ENCODE assay signal across 13 cellular contexts in the genomic region with DNA sequence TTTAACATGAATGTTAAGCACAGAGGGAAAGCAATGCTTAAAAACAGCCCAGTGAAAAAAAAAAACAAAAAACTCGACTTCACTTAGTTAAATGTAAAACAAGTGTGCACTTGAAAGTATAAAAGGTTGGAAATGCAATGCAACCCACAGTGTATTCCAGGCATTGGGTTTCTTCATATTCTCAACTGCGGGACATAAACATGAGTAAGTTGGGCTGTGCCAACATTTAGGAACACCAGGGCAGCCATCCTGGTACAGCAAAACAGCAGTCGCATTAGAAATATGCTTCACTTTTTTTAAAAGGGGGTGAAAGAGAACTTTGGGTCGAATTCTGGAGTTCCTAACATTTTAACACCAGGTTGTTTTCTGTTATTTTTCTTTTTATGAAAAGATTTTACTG. TPM values are rescaled to one million over a fixed set of nuclear protein-coding genes. Genes with fewer than 3 reads are reported as not detected.
DNase-seq lines count a peak whose midpoint lies in the region; ATAC-seq and TF ChIP-seq lines count a peak whose summit lies in the region.
"Had no signal": no experiment of that assay in that cellular context is flagged by ENCODE, and none has a peak within 500 bp of the region (broad histone marks: within the 10 kb centered on the region; RNA-seq: fewer than 3 reads in every experiment).

No MANE protein-coding gene starts in this region.

- H3K27ac ChIP-seq in GM23338 (ENCODE audit: low read depth) (no peak overlapping the region), PC-9 (no peak overlapping the region), ascending aorta (no peak overlapping the region)

- no peaks in the 10 kb centered on the region for H3K9me3 Mint-ChIP-seq in GM23338
- H3K9me3 Mint-ChIP-seq: activated naive CD4-positive, alpha-beta T cell treated with anti-CD3 and anti-CD28 coated beads for 36 hours; stimulated activated naive B cell treated with anti-CD40 and anti-IgM and Interleukin-4, amounts not matched to agents 10 μg/mL and 1 μg/mL and 100 μg/mL, for 72 hours had no signal

- H3F3A ChIP-seq in GM23338 (replicated peaks; ENCODE audit: low read depth) (no peaks in the 10 kb centered on the region), PC-9 (ENCODE audit: insufficient read depth, low read depth) (peaks cover 7% of the 10 kb centered on the region; the same call in 1 of the 2 replicates)

- TF ChIP-seq CTCF in GM23338 (conservative IDR thresholded peaks at IDR 0.05; ENCODE audit: low read depth in 2 of 2): no peak
- TF ChIP-seq CTCF in PC-9 (conservative IDR thresholded peaks at IDR 0.05): no peak
- no peak for TF ChIP-seq CTCF in ascending aorta (IDR thresholded peaks at IDR 0.05)

- H3K4me1 Mint-ChIP-seq in GM23338: peaks cover 31% of the 10 kb centered on the region

- intact Hi-C loops in PC-9 (cut with micrococcal nuclease; ENCODE audit: unreplicated experiment) (loop anchor here (10.0 kb wide), 1 partner anchor 470 kb away; no protein-coding TSS in a partner anchor), ascending aorta (cut with DNase I) (loop anchor here (10.0 kb wide), 1 partner anchor 140 kb away; no protein-coding TSS in a partner anchor)

- H3K4me1 ChIP-seq in GM23338 (ENCODE audit: insufficient read depth) (peaks cover 10% of the 10 kb centered on the region), PC-9 (replicated peaks; ENCODE audit: insufficient read depth) (peaks cover 17% of the 10 kb centered on the region), skeletal muscle satellite cell (ENCODE audit: control insufficient read depth, insufficient read depth, low read length) (peaks cover 34% of the 10 kb centered on the region), ascending aorta (no peaks in the 10 kb centered on the region)

- BruUV-seq in PC-9 (replicated peaks; lab: Mats Ljungman, UMichigan): no TSS peak

- CTCF ChIA-PET in PC-9 (lab: Charles Lee): no interaction called here

- peak overlapping the region; percentile 66 for H3K4me3 Mint-ChIP-seq in GM23338

- H3K79me2 ChIP-seq in GM23338 (replicated peaks; ENCODE audit: insufficient read depth): no peaks in the 10 kb centered on the region
- no peaks in the 10 kb centered on the region for H3K79me2 ChIP-seq in PC-9 (ENCODE audit: low read depth)

- POLR2A ChIA-PET in PC-9 (lab: Charles Lee; ENCODE audit: unreplicated experiment): no interaction called here

- H3K9me3 ChIP-seq in PC-9 (ENCODE audit: insufficient read depth, low read depth): no peaks in the 10 kb centered on the region
- no peaks in the 10 kb centered on the region for H3K9me3 ChIP-seq in skeletal muscle satellite cell (replicated peaks; ENCODE audit: low read length)
- no peaks in the 10 kb centered on the region for H3K9me3 ChIP-seq in ascending aorta

- no peaks in the 10 kb centered on the region for H3K9me2 ChIP-seq in GM23338 (ENCODE audit: insufficient read depth)
- H3K9me2 ChIP-seq in PC-9 (ENCODE audit: insufficient read depth): no peaks in the 10 kb centered on the region

- no peak overlapping the region for H3K27ac Mint-ChIP-seq in GM23338
- H3K27ac Mint-ChIP-seq: activated naive CD4-positive, alpha-beta T cell treated with anti-CD3 and anti-CD28 coated beads for 36 hours; stimulated activated naive B cell treated with anti-CD40 and anti-IgM and Interleukin-4, amounts not matched to agents 10 μg/mL and 1 μg/mL and 100 μg/mL, for 72 hours had no signal

- H3K27me3 ChIP-seq in GM23338 (ENCODE audit: insufficient read depth) (peaks cover 8% of the 10 kb centered on the region), PC-9 (ENCODE audit: insufficient read depth, low read depth) (no peaks in the 10 kb centered on the region), skeletal muscle satellite cell (ENCODE audit: control insufficient read depth, insufficient read depth, low read length) (no peaks in the 10 kb centered on the region), ascending aorta (no peaks in the 10 kb centered on the region)

- no peaks in the 10 kb centered on the region for H3K36me3 ChIP-seq in GM23338 (ENCODE audit: insufficient read depth)
- H3K36me3 ChIP-seq in PC-9 (ENCODE audit: low read depth): no peaks in the 10 kb centered on the region
- H3K36me3 ChIP-seq in skeletal muscle satellite cell (ENCODE audit: insufficient read depth, low read length): peaks cover 7% of the 10 kb centered on the region
- no peaks in the 10 kb centered on the region for H3K36me3 ChIP-seq in ascending aorta

- H2AFZ ChIP-seq in GM23338 (no peak overlapping the region), PC-9 (no peak overlapping the region)

- H3K27me3 Mint-ChIP-seq in GM23338 (ENCODE audit: insufficient read depth, low read depth, poor library complexity): no peaks in the 10 kb centered on the region

- peak overlapping the region; percentile 87 for H3K9ac ChIP-seq in skeletal muscle satellite cell (ENCODE audit: low read depth, low read length)

- no peaks in the 10 kb centered on the region for H4K20me1 ChIP-seq in GM23338 (replicated peaks; ENCODE audit: insufficient read depth)
- H4K20me1 ChIP-seq in PC-9 (ENCODE audit: insufficient read depth): no peaks in the 10 kb centered on the region

- DNase-seq in GM23338 (ENCODE audit: low spot score) (no peak), PC-9 (no peak), fibroblast of gingiva (ENCODE audit: low read depth) (peak; percentile 75), ascending aorta (ENCODE audit: low spot score in 2 of 2) (no peak)
- no peak for DNase-seq in activated CD4-positive, CD25-positive, alpha-beta regulatory T cell (lab: John Stamatoyannopoulos, UW)
- DNase-seq in effector CD4-positive, alpha-beta T cell: no peak
- DNase-seq: caudate nucleus; kidney; stimulated activated naive B cell treated with anti-CD40 and anti-IgM and Interleukin-4, amounts not matched to agents 10 μg/mL and 1 μg/mL and 100 μg/mL, for 72 hours had no signal

- no peaks in the 10 kb centered on the region for H3K36me3 Mint-ChIP-seq in GM23338 (ENCODE audit: low read depth)
- H3K36me3 Mint-ChIP-seq: stimulated activated naive B cell treated with anti-CD40 and anti-IgM and Interleukin-4, amounts not matched to agents 10 μg/mL and 1 μg/mL and 100 μg/mL, for 72 hours had no signal

- ATAC-seq in GM23338: no peak

- H3K4me3 ChIP-seq in GM23338 (peak overlapping the region; percentile 69), PC-9 (peak overlapping the region; percentile 77; the same call in 1 of the 2 replicates), skeletal muscle satellite cell (ENCODE audit: low read length) (peak overlapping the region; percentile 65), ascending aorta (no peak overlapping the region)

- H3K4me2 ChIP-seq in GM23338 (peak overlapping the region; percentile 74), PC-9 (peak overlapping the region; percentile 89), skeletal muscle satellite cell (ENCODE audit: low read length) (peak overlapping the region; percentile 92)

TF ChIP-seq in GM23338, 12 proteins besides CTCF, POLR2A, EP300 and RAD21 (continues in another document):
- TF ChIP-seq EZH2phosphoT487 (IDR thresholded peaks at IDR 0.05; ENCODE audit: unreplicated experiment): no peak
- no peak for TF ChIP-seq ZNF114 (CRISPR knock-in tag; IDR thresholded peaks at IDR 0.05)
- TF ChIP-seq ETS1 (IDR thresholded peaks at IDR 0.05): no peak
- no peak for TF ChIP-seq CREB1 (CRISPR knock-in tag; IDR thresholded peaks at IDR 0.05; ENCODE audit: low read depth)

RNA-seq across cellular contexts. Expression of gene STEAP1, which starts 0.9 kb away (rescaled TPM):
- total RNA-seq in GM23338 (2014; rRNA removed; shearing (Covaris generic)): 14.7 and 17.1 TPM in 2 replicates
- 14.9 and 15.0 TPM in 2 replicates for polyA plus RNA-seq in GM23338 (2016; fragmentation: Nextera tagmentation; extraction: Ambion mirVana)
- total RNA-seq in PC-9 (2021): 6.3 and 6.5 TPM in 2 replicates
- total RNA-seq in skeletal muscle satellite cell (2012; rRNA removed): 137 and 156 TPM in 2 replicates
- total RNA-seq in ascending aorta: 2.1 TPM
- total RNA-seq: osteocyte had no signal

RNA-seq across cellular contexts. Expression of gene STEAP2, which starts 56.3 kb away (rescaled TPM):
- 20.9 and 22.0 TPM in 2 replicates for total RNA-seq in GM23338 (2014; rRNA removed; shearing (Covaris generic))
- 10.4 and 13.1 TPM in 2 replicates for polyA plus RNA-seq in GM23338 (2016; fragmentation: Nextera tagmentation; extraction: Ambion mirVana)
- total RNA-seq in PC-9 (2021): 10.1 and 10.4 TPM in 2 replicates
- 9.8 and 23.6 TPM in 2 replicates for total RNA-seq in skeletal muscle satellite cell (2012; rRNA removed)
- total RNA-seq in ascending aorta: 18.7 TPM
- total RNA-seq: activated naive CD4-positive, alpha-beta T cell treated with anti-CD3 and anti-CD28 coated beads for 36 hours; osteocyte had no signal
- polyA plus RNA-seq: smooth muscle cell had no signal

Comparison
In these comparisons a context has a peak if more than half of its experiments do, and no peak if none do; other contexts are left out.
1. H3K4me3 ChIP-seq: peak in GM23338 (single experiment), PC-9 (single experiment) and skeletal muscle satellite cell (single experiment); none in ascending aorta (0 of 2).
2. Peak in every context shown above with its lines, with median percentiles within 50 percentile points of each other: H3K4me2 ChIP-seq.